ENCODE assay signal across 10 cellular contexts in genomic region chr7:144670251-144670650, GRCh38.
DNase-seq lines count a peak whose midpoint lies in the region; ATAC-seq and TF ChIP-seq lines count a peak whose summit lies in the region.
"Had no signal": no experiment of that assay in that cellular context is flagged by ENCODE, and none has a peak within 500 bp of the region (broad histone marks: within the 10 kb centered on the region; RNA-seq: fewer than 3 reads in every experiment).

No MANE protein-coding gene starts in this region.

- no peak for ATAC-seq in CD4-positive, alpha-beta T cell (ENCODE audit: poor library complexity)
- ATAC-seq in HG03432 (IDR thresholded peaks at IDR 0.05; ENCODE audit: unreplicated experiment) = peak; percentile 43
- no peak for ATAC-seq in gastroesophageal sphincter

- intact Hi-C loops in CD4-positive, alpha-beta T cell (cut with DNase I, micrococcal nuclease) = loop anchor here in 1 of 2 experiments (5.0 kb wide), 1 partner anchor 1422 kb away; no protein-coding TSS in a partner anchor
- intact Hi-C loops in activated CD4-positive, alpha-beta T cell treated with anti-CD3 and anti-CD28 coated beads, Interleukin-2, amount 10 ng/mL, durations not matched to agents 24 days and 14 days (cut with micrococcal nuclease) = no loop called here

- H3K27ac ChIP-seq in CD4-positive, alpha-beta T cell (ENCODE audit: low read depth, low read length) = no peak overlapping the region
- H3K27ac ChIP-seq in gastroesophageal sphincter = no peak overlapping the region
- H3K27ac ChIP-seq: skin epidermis had no signal

- POLR2A ChIA-PET in CD4-positive, alpha-beta T cell (lab: Charles Lee) = no interaction called here

- H3K27ac Mint-ChIP-seq in CD4-positive, alpha-beta T cell = no peak overlapping the region
- H3K27ac Mint-ChIP-seq in activated CD4-positive, alpha-beta T cell treated with anti-CD3 and anti-CD28 coated beads, Interleukin-2, amount 10 ng/mL, durations not matched to agents 24 days and 14 days = no peak overlapping the region

- no peak overlapping the region for H3K4me3 ChIP-seq in gastroesophageal sphincter
- H3K4me3 ChIP-seq: skin epidermis had no signal

- H3K27me3 Mint-ChIP-seq in CD4-positive, alpha-beta T cell = no peaks in the 10 kb centered on the region
- H3K27me3 Mint-ChIP-seq in activated CD4-positive, alpha-beta T cell treated with anti-CD3 and anti-CD28 coated beads, Interleukin-2, amount 10 ng/mL, durations not matched to agents 24 days and 14 days = no peaks in the 10 kb centered on the region

- H3K36me3 ChIP-seq in gastroesophageal sphincter = no peaks in the 10 kb centered on the region

- no peak for TF ChIP-seq EP300 in gastroesophageal sphincter (IDR thresholded peaks at IDR 0.05)

- TF ChIP-seq CTCF in CD4-positive, alpha-beta T cell (IDR thresholded peaks at IDR 0.05) = peak; percentile 34
- no peak for TF ChIP-seq CTCF in gastroesophageal sphincter (IDR thresholded peaks at IDR 0.05)

- CTCF ChIA-PET in CD4-positive, alpha-beta T cell (lab: Charles Lee) = interaction anchor here (0.6 kb wide), 1 partner anchor 239 kb away, joined by 3 read pairs; no protein-coding TSS in a partner anchor

- H3K9me3 Mint-ChIP-seq in CD4-positive, alpha-beta T cell = peaks cover 4% of the 10 kb centered on the region
- no peaks in the 10 kb centered on the region for H3K9me3 Mint-ChIP-seq in activated CD4-positive, alpha-beta T cell treated with anti-CD3 and anti-CD28 coated beads, Interleukin-2, amount 10 ng/mL, durations not matched to agents 24 days and 14 days

- H3K4me1 Mint-ChIP-seq in CD4-positive, alpha-beta T cell (ENCODE audit: low read depth) = no peaks in the 10 kb centered on the region
- no peaks in the 10 kb centered on the region for H3K4me1 Mint-ChIP-seq in activated CD4-positive, alpha-beta T cell treated with anti-CD3 and anti-CD28 coated beads, Interleukin-2, amount 10 ng/mL, durations not matched to agents 24 days and 14 days

- H3K9me3 ChIP-seq in CD4-positive, alpha-beta T cell (ENCODE audit: control insufficient read depth, low read length) = no peaks in the 10 kb centered on the region
- H3K9me3 ChIP-seq in gastroesophageal sphincter = no peaks in the 10 kb centered on the region

- no peak overlapping the region for H3K4me3 Mint-ChIP-seq in CD4-positive, alpha-beta T cell
- H3K4me3 Mint-ChIP-seq in activated CD4-positive, alpha-beta T cell treated with anti-CD3 and anti-CD28 coated beads, Interleukin-2, amount 10 ng/mL, durations not matched to agents 24 days and 14 days = no peak overlapping the region

- no peak for DNase-seq in CD4-positive, alpha-beta T cell
- DNase-seq in SK-N-DZ (ENCODE audit: low spot score) (peak; percentile 4), iris pigment epithelial cell (ENCODE audit: low read depth) (peak; percentile 23), hepatic stellate cell (ENCODE audit: low spot score) (no peak)
- DNase-seq in activated CD4-positive, alpha-beta T cell treated with anti-CD3 and anti-CD28 coated beads, Interleukin-2, amount 10 ng/mL, durations not matched to agents 24 days and 14 days = no peak
- no peak for DNase-seq in activated effector memory CD4-positive, alpha-beta T cell treated with anti-CD3 and anti-CD28 coated beads, Interleukin-2, amount 50 U/mL, for 16 hours
- DNase-seq: substantia nigra had no signal

- H3K4me1 ChIP-seq in gastroesophageal sphincter = no peaks in the 10 kb centered on the region

- TF ChIP-seq POLR2A in gastroesophageal sphincter (IDR thresholded peaks at IDR 0.05) = no peak

- H3K36me3 Mint-ChIP-seq in CD4-positive, alpha-beta T cell (ENCODE audit: low read depth) = peaks cover 9% of the 10 kb centered on the region
- no peaks in the 10 kb centered on the region for H3K36me3 Mint-ChIP-seq in activated CD4-positive, alpha-beta T cell treated with anti-CD3 and anti-CD28 coated beads, Interleukin-2, amount 10 ng/mL, durations not matched to agents 24 days and 14 days (ENCODE audit: low read depth)

- WGBS in gastroesophageal sphincter (ENCODE audit: low coverage in 1 of 2), 2 donors = 15 to 18% methylated on average over 3 of the region's 3 CpGs

- no peaks in the 10 kb centered on the region for H3K27me3 ChIP-seq in CD4-positive, alpha-beta T cell (ENCODE audit: control insufficient read depth, insufficient read depth, low read length)
- H3K27me3 ChIP-seq in gastroesophageal sphincter = no peaks in the 10 kb centered on the region

Comparison
In these comparisons a context has a peak if more than half of its experiments do, and no peak if none do; other contexts are left out.
1. DNase-seq: peak in SK-N-DZ (single experiment) and iris pigment epithelial cell (single experiment); none in CD4-positive, alpha-beta T cell (0 of 10), activated CD4-positive, alpha-beta T cell treated with anti-CD3 and anti-CD28 coated beads, Interleukin-2, amount 10 ng/mL, durations not matched to agents 24 days and 14 days (single experiment), activated effector memory CD4-positive, alpha-beta T cell treated with anti-CD3 and anti-CD28 coated beads, Interleukin-2, amount 50 U/mL, for 16 hours (single experiment) and hepatic stellate cell (single experiment).